In the genomic region with DNA sequence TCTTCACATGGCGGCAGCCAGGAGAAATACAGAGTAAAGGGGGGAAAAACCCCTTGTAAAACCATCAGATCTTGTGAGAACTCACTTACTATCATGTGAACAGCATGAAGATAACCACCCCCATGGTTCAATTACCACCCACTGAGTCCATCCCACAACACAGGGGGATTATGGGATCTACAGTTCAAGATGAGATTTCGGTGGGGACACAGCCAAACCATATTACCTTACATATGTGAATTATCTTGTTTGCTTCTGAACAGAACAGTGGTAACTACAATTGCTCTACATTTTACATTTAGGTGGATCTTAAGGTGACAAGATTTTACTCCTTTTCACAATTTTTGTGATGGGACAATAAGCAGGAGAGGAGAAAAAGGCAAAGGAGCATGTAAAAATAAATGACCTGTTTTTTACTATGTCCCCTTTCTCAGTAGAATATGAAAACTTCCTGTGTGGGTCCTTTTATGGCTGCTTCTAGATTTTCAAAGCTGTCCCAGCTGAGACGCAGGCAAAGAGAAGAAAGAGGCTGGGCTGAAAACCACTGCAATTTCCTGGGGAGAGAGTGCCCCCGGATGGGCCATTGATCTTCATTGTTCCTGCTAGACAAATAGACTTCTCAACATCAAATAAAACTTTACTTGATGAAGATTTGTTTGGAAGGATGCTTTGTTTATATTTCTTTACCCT, we compare ENCODE assay signal across 8 cellular contexts. TPM values are rescaled to one million over a fixed set of nuclear protein-coding genes. Genes with fewer than 3 reads are reported as not detected.
DNase-seq lines count a peak whose midpoint lies in the region; ATAC-seq, FAIRE-seq and TF ChIP-seq lines count a peak whose summit lies in the region.

No MANE protein-coding gene starts in this region.

- RAD21 ChIA-PET in GM12878 (lab: Charles Lee; ENCODE audit: unreplicated experiment), result no interaction called here

- H3K9ac ChIP-seq in GM12878 (ENCODE audit: control insufficient read depth, insufficient read depth, low read length), result no peak overlapping the region
- H3K9ac ChIP-seq in neuronal stem cell (ENCODE audit: low read depth, low read length, poor library complexity), result no peak overlapping the region
- no peak overlapping the region for H3K9ac ChIP-seq in mesenchymal stem cell (ENCODE audit: low read length)

- intact Hi-C loops in GM12878 (cut with micrococcal nuclease; ENCODE audit: unreplicated experiment), result no loop called here

- peak; percentile 47 for TF ChIP-seq RAD21 in GM12878 (IDR thresholded peaks at IDR 0.05; ENCODE audit: insufficient read depth, low read depth, low read length)

- no peak overlapping the region for H4K8ac ChIP-seq in neuronal stem cell (ENCODE audit: low read depth, low read length)
- no peak overlapping the region for H4K8ac ChIP-seq in mesenchymal stem cell (ENCODE audit: low read length)

- no peak overlapping the region for H3K4ac ChIP-seq in neuronal stem cell (ENCODE audit: low read length)
- H3K4ac ChIP-seq in mesenchymal stem cell (ENCODE audit: low read depth in 1 of 2, low read length in 2 of 2), result no peak overlapping the region

- TF ChIP-seq EP300 in GM12878 (IDR thresholded peaks at IDR 0.05; ENCODE audit: borderline replicate concordance in 1 of 2, control insufficient read depth in 1 of 2, low read depth in 2 of 2, low read length in 2 of 2), result no peak

- H3K4me2 ChIP-seq in GM12878 (ENCODE audit: control insufficient read depth, insufficient read depth), result no peak overlapping the region
- no peak overlapping the region for H3K4me2 ChIP-seq in neuronal stem cell (ENCODE audit: insufficient read depth, low read length, poor library complexity, severe bottlenecking)
- H3K4me2 ChIP-seq in mesenchymal stem cell (ENCODE audit: low read length, poor library complexity, severe bottlenecking), result no peak overlapping the region

- H4K91ac ChIP-seq in neuronal stem cell (ENCODE audit: low read depth, low read length, poor library complexity), result no peak overlapping the region
- H4K91ac ChIP-seq in mesenchymal stem cell (ENCODE audit: low read length), result no peak overlapping the region

- H2AK5ac ChIP-seq in neuronal stem cell (ENCODE audit: low read depth, low read length), result no peak overlapping the region
- no peak overlapping the region for H2AK5ac ChIP-seq in mesenchymal stem cell (ENCODE audit: low read length, severe bottlenecking)

- no peak overlapping the region for H3K14ac ChIP-seq in neuronal stem cell (ENCODE audit: low read length)
- H3K14ac ChIP-seq in mesenchymal stem cell (ENCODE audit: low read length in 2 of 2), result no peak overlapping the region

- H3K79me1 ChIP-seq in neuronal stem cell (ENCODE audit: low read depth, low read length) (no peaks in the 10 kb centered on the region), mesenchymal stem cell (replicated peaks; ENCODE audit: low read length, poor library complexity, severe bottlenecking) (no peaks in the 10 kb centered on the region)

- in situ Hi-C loops in GM12878 (cut with MboI), result no loop called here

- H2BK5ac ChIP-seq in neuronal stem cell (ENCODE audit: low read length) (no peak overlapping the region), mesenchymal stem cell (ENCODE audit: low read depth, low read length, poor library complexity, severe bottlenecking) (no peak overlapping the region)

- BruUV-seq in GM12878 (replicated peaks; lab: Mats Ljungman, UMichigan), result no TSS peak

- no peak for TF ChIP-seq POLR2A in GM12878 (IDR thresholded peaks at IDR 0.05; ENCODE audit: low read depth, low read length)

- H3K4me1 ChIP-seq in RWPE2 (ENCODE audit: insufficient read depth, poor library complexity, severe bottlenecking) (no peaks in the 10 kb centered on the region), GM12878 (ENCODE audit: control insufficient read depth, insufficient read depth, low read length) (no peaks in the 10 kb centered on the region), neuronal stem cell (ENCODE audit: control insufficient read depth in 2 of 2, insufficient read depth in 1 of 2, low read depth in 1 of 2, low read length in 2 of 2) (peaks cover 4 to 9% of the 10 kb centered on the region in 2 donors), mesenchymal stem cell (ENCODE audit: control insufficient read depth, insufficient read depth, low read depth, low read length) (no peaks in the 10 kb centered on the region)

- H3K23ac ChIP-seq in neuronal stem cell (ENCODE audit: low read depth, low read length, poor library complexity) (no peak overlapping the region), mesenchymal stem cell (ENCODE audit: low read length in 2 of 2) (no peak overlapping the region)

- POLR2A ChIA-PET in GM12878 (lab: Charles Lee), result no interaction called here

- peak; percentile 47 for FAIRE-seq in GM12878 (lab: Jason Lieb, UNC)

- H2BK15ac ChIP-seq in neuronal stem cell (ENCODE audit: low read length) (no peak overlapping the region), mesenchymal stem cell (ENCODE audit: low read depth, poor library complexity, severe bottlenecking) (no peak overlapping the region)

- H2BK12ac ChIP-seq in neuronal stem cell (ENCODE audit: low read length) (no peak overlapping the region), mesenchymal stem cell (ENCODE audit: low read length in 2 of 2) (no peak overlapping the region)

- H3K4me3 ChIP-seq in RWPE2 (ENCODE audit: severe bottlenecking) (no peak overlapping the region), GM12878 (no peak overlapping the region), neuronal stem cell (ENCODE audit: low read length in 2 of 2) (no peak overlapping the region), mesenchymal stem cell (ENCODE audit: insufficient read depth in 1 of 2, low read depth in 1 of 2, low read length in 2 of 2) (no peak overlapping the region)

- no peaks in the 10 kb centered on the region for H3K27me3 ChIP-seq in RWPE2 (ENCODE audit: insufficient read depth, poor library complexity, severe bottlenecking)
- no peaks in the 10 kb centered on the region for H3K27me3 ChIP-seq in GM12878 (replicated peaks in 1 of 2; ENCODE audit: control insufficient read depth in 2 of 2, insufficient read depth in 2 of 2, low read length in 1 of 2)
- no peaks in the 10 kb centered on the region for H3K27me3 ChIP-seq in neuronal stem cell (ENCODE audit: control insufficient read depth in 3 of 3, insufficient read depth in 3 of 3, low read depth in 1 of 3, low read length in 3 of 3)
- H3K27me3 ChIP-seq in mesenchymal stem cell (ENCODE audit: control insufficient read depth in 1 of 2, insufficient read depth in 1 of 2, low read length in 2 of 2), result peaks cover 7 to 10% of the 10 kb centered on the region in 2 experiments

- TF ChIP-seq CTCF in RWPE2 (IDR thresholded peaks at IDR 0.05; ENCODE audit: poor library complexity, severe bottlenecking), result peak; percentile 57
- TF ChIP-seq CTCF in GM12878 (IDR thresholded peaks at IDR 0.05 in 2 of 3, conservative IDR thresholded peaks at IDR 0.05 in 1 of 3; ENCODE audit: control insufficient read depth in 2 of 3, extremely low read depth in 1 of 3, insufficient read depth in 1 of 3, low read depth in 3 of 3, low read length in 3 of 3), result peak in 2 of 3 experiments; percentile 19 to 20; a peak in 2 of 6 replicates
- TF ChIP-seq CTCF in omental fat pad (IDR thresholded peaks at IDR 0.05), result no peak

- 24% methylated on average over 4 of the region's 4 CpGs for WGBS in GM12878 (ENCODE audit: insufficient coverage, insufficient replicate concordance, low lambda C conversion rate, missing lambda C conversion rate)
- no CpG with 5 or more reads among the region's 4 CpGs for WGBS in neuronal stem cell (ENCODE audit: extremely low coverage in 2 of 2, insufficient read length in 2 of 2, insufficient replicate concordance in 1 of 2), 2 donors
- 6% methylated on average over 1 of the region's 4 CpGs for WGBS in mesenchymal stem cell

- H2BK120ac ChIP-seq in neuronal stem cell (ENCODE audit: low read depth, low read length) (no peak overlapping the region), mesenchymal stem cell (ENCODE audit: low read depth, low read length) (no peak overlapping the region)

- ATAC-seq in RWPE2 (ENCODE audit: low read depth) (0 out of 3 replicates have a peak, but pooled peaks have one; percentile 50), GM12878 (no peak), omental fat pad (ENCODE audit: low FRiP score) (no peak)

- H3K36me3 ChIP-seq in RWPE2 (ENCODE audit: low read depth), result no peaks in the 10 kb centered on the region
- no peaks in the 10 kb centered on the region for H3K36me3 ChIP-seq in GM12878 (ENCODE audit: control insufficient read depth in 2 of 2, insufficient read depth in 2 of 2, low read length in 1 of 2)
- H3K36me3 ChIP-seq in neuronal stem cell (replicated peaks in 1 of 2; ENCODE audit: control insufficient read depth in 2 of 2, insufficient read depth in 2 of 2, low read length in 2 of 2), result no peaks in the 10 kb centered on the region
- H3K36me3 ChIP-seq in mesenchymal stem cell (ENCODE audit: control insufficient read depth in 1 of 2, insufficient read depth in 2 of 2, low read depth in 1 of 2, low read length in 2 of 2), result no peaks in the 10 kb centered on the region

- CTCF ChIA-PET in GM12878 (lab: Yijun Ruan, JAX), result no interaction called here

- H3K27ac ChIP-seq in RWPE2 (ENCODE audit: poor library complexity, severe bottlenecking) (no peak overlapping the region), GM12878 (ENCODE audit: control insufficient read depth, insufficient read depth) (no peak overlapping the region), neuronal stem cell (replicated peaks; ENCODE audit: low read length) (no peak overlapping the region), mesenchymal stem cell (ENCODE audit: low read length, poor library complexity, severe bottlenecking) (no peak overlapping the region)

- H2AFZ ChIP-seq in GM12878 (ENCODE audit: control insufficient read depth, low read depth, low read length), result no peak overlapping the region
- peak overlapping the region; percentile 17 for H2AFZ ChIP-seq in neuronal stem cell (ENCODE audit: low read length)
- no peak overlapping the region for H2AFZ ChIP-seq in mesenchymal stem cell (ENCODE audit: low read depth, low read length)

- SMC1A ChIA-PET in GM12878 (lab: Charles Lee; ENCODE audit: uncharacterized antibody, unreplicated experiment), result no interaction called here

- no peak overlapping the region for H3K18ac ChIP-seq in neuronal stem cell (ENCODE audit: low read length)
- H3K18ac ChIP-seq in mesenchymal stem cell (ENCODE audit: low read depth in 1 of 2, low read length in 2 of 2), result no peak overlapping the region

- no peaks in the 10 kb centered on the region for H3K79me2 ChIP-seq in GM12878 (ENCODE audit: control insufficient read depth, insufficient read depth, low read length)

- no peaks in the 10 kb centered on the region for H3K9me3 ChIP-seq in RWPE2 (ENCODE audit: severe bottlenecking)
- peaks cover 1% of the 10 kb centered on the region; the same call in 2 of the 3 replicates for H3K9me3 ChIP-seq in GM12878 (replicated peaks; ENCODE audit: control insufficient read depth, insufficient read depth, low read length)
- H3K9me3 ChIP-seq in neuronal stem cell (replicated peaks in 1 of 2; ENCODE audit: control insufficient read depth in 2 of 2, insufficient read depth in 1 of 2, low read depth in 1 of 2, low read length in 2 of 2), result peaks cover 2 to 5% of the 10 kb centered on the region in 2 donors
- no peaks in the 10 kb centered on the region for H3K9me3 ChIP-seq in mesenchymal stem cell (ENCODE audit: control insufficient read depth, low read length)

- peak; percentile 41 for DNase-seq in GF-D8 (lab: John Stamatoyannopoulos, UW)
- DNase-seq in RWPE2 (ENCODE audit: low spot score), result no peak
- no peak for DNase-seq in GM12878 (ENCODE audit: low read depth, low spot score)
- DNase-seq in neuronal stem cell (ENCODE audit: low spot score), result no peak
- DNase-seq in 8988T, result no peak
- no peak for DNase-seq in kidney glomerular epithelial cell (lab: John Stamatoyannopoulos, UW)
- DNase-seq in omental fat pad (ENCODE audit: low spot score), result no peak
- DNase-seq in mesenchymal stem cell, result no peak

- no peaks in the 10 kb centered on the region for H4K20me1 ChIP-seq in GM12878 (ENCODE audit: control insufficient read depth, insufficient read depth)

RNA-seq across cellular contexts. Expression of gene PGM2, which starts 45.9 kb away (rescaled TPM):
- total RNA-seq in GM12878 (2013; cell fraction: nucleolus; rRNA removed), result 38.8 and 42.8 TPM in 2 replicates
- 31.4 and 36.5 TPM in 2 replicates for total RNA-seq in GM12878 (2014; rRNA removed)
- 39.7 and 40.1 TPM in 2 replicates for total RNA-seq in GM12878 (2014; rRNA removed; fragmentation: Illumina TruSeq; extraction: Trizol)
- total RNA-seq in GM12878 (2021), result 39.2 and 41.1 TPM in 2 replicates
- polyA plus RNA-seq in GM12878 (2011; ENCODE audit: low read depth), result 12.4 TPM
- polyA plus RNA-seq in GM12878 (2011; rRNA removed), result 39.3 and 65.2 TPM in 2 replicates
- polyA plus RNA-seq in GM12878 (2011; cell fraction: cytosol; rRNA removed), result 19.4 and 20.9 TPM in 2 replicates
- polyA plus RNA-seq in GM12878 (2011; cell fraction: nucleus; rRNA removed), result 21.9 and 36.0 TPM in 2 replicates
- polyA plus RNA-seq in GM12878 (2012), result 15.5 and 18.3 TPM in 2 replicates
- polyA plus RNA-seq in GM12878 (2014; fragmentation: Illumina TruSeq; extraction: Trizol), result 35.1 and 43.9 TPM in 2 replicates
- 10 to 100 TPM; 11.9 to 15.1 TPM for polyA plus RNA-seq in GM12878 (2014; fragmentation: Nextera tagmentation; extraction: Ambion mirVana)
- polyA plus RNA-seq in GM12878 (2014; rRNA removed), result 24.2 and 24.4 TPM in 2 replicates
- polyA plus RNA-seq in GM12878 (2016; fragmentation: Nextera tagmentation; extraction: Ambion mirVana), result 10 to 100 TPM; 40.9 to 41.7 TPM
- 23.2 and 24.4 TPM in 2 replicates for polyA minus RNA-seq in GM12878 (2011; rRNA and poly(A)+ RNA removed)
- polyA minus RNA-seq in GM12878 (2011; cell fraction: cytosol; rRNA and poly(A)+ RNA removed), result 13.0 and 16.8 TPM in 2 replicates
- 8.8 and 13.0 TPM in 2 replicates for polyA minus RNA-seq in GM12878 (2011; cell fraction: nucleus; rRNA and poly(A)+ RNA removed)
- 8.1 TPM for polyA plus RNA-seq in neuronal stem cell (2013, experiment 1 of 2)
- 8.5 TPM for polyA plus RNA-seq in neuronal stem cell (2013, experiment 2 of 2)
- total RNA-seq in omental fat pad, result 10 to 100 TPM; 15.9 to 34.0 (median 26.2) TPM
- 7.1 TPM for polyA plus RNA-seq in mesenchymal stem cell (2013, experiment 1 of 2)
- 6.9 TPM for polyA plus RNA-seq in mesenchymal stem cell (2013, experiment 2 of 2)

Comparison
In these comparisons a context has a peak if more than half of its experiments do, and no peak if none do; other contexts are left out.
1. CTCF ChIP-seq: peak in RWPE2 (single experiment) and GM12878 (2 of 3); none in omental fat pad (0 of 3).